26 cellular contexts compared by ENCODE assay signal in genomic region chrM:29-839, GRCh38.
"Had no signal": no experiment of that assay in that cellular context is flagged by ENCODE, and none has a peak within 500 bp of the region (broad histone marks: within the 10 kb centered on the region; RNA-seq: fewer than 3 reads in every experiment).

No MANE protein-coding gene starts in this region.

- H3K4me3 ChIP-seq: colonic mucosa, esophagus squamous epithelium, gastrocnemius medialis, heart right ventricle, left lung, lower lobe of right lung, mucosa of descending colon had no signal

- H3K27ac ChIP-seq: colonic mucosa, epithelial cell of prostate, esophagus squamous epithelium, gastrocnemius medialis, heart right ventricle, left lung, lower lobe of right lung had no signal

- H3K4me1 ChIP-seq: colonic mucosa, esophagus squamous epithelium, gastrocnemius medialis, heart right ventricle, left lung, lower lobe of right lung had no signal

- H3K27me3 ChIP-seq: colonic mucosa, esophagus squamous epithelium, gastrocnemius medialis, heart right ventricle, left lung had no signal

- ATAC-seq: effector memory CD8-positive, alpha-beta T cell; esophagus mucosa; gastrocnemius medialis; heart right ventricle; left cardiac atrium; left lung; left ventricle myocardium superior; lower lobe of right lung; mucosa of descending colon had no signal

- DNase-seq: colonic mucosa; cortex of kidney; effector CD8-positive, alpha-beta T cell; effector memory CD8-positive, alpha-beta T cell; endodermal cell; erythroblast; esophagus squamous epithelium; foreskin fibroblast; foreskin melanocyte; gastrocnemius medialis; glutamatergic neuron; head of caudate nucleus; heart right ventricle; hippocampal formation; left cardiac atrium; left lung; left ventricle myocardium superior; lower lobe of right lung; mesenchymal stem cell; mucosa of descending colon; naive B cell had no signal

- FAIRE-seq: endometrium, islet of Langerhans, keratinocyte had no signal

- H3K36me3 ChIP-seq: colonic mucosa, esophagus squamous epithelium, gastrocnemius medialis, heart right ventricle, left lung, lower lobe of right lung had no signal

- H3K9me3 ChIP-seq: colonic mucosa, esophagus squamous epithelium, gastrocnemius medialis, heart right ventricle, left lung, lower lobe of right lung, mucosa of descending colon had no signal
